In the genomic region with DNA sequence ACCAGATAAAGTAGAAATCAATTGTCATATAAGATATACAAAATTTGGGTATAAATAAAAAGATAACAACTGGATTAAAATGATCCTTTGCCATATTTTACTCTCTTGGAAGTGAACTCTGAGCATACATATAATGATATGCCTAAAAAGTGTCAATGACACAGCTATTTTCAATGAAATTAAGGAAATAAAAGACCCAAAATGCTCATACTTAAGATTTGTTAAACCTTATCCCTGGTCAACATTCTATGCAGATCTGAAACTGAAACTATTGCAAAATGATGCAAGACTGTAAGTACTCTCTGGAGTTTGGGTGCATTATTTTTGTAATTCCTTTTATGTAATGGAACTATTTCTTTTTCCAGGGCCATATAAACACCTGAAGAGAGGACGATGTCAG, we compare ENCODE assay signal across 8 cellular contexts.
DNase-seq lines count a peak whose midpoint lies in the region; ATAC-seq, FAIRE-seq and TF ChIP-seq lines count a peak whose summit lies in the region.

No MANE protein-coding gene starts in this region.

- H3K27ac Mint-ChIP-seq in chondrocyte (ENCODE audit: unreplicated experiment), result peak overlapping the region; percentile 81

- H3K9me3 Mint-ChIP-seq in chondrocyte (ENCODE audit: low read depth), result no peaks in the 10 kb centered on the region

- no peaks in the 10 kb centered on the region for H3K36me3 ChIP-seq in gastrocnemius medialis
- H3K36me3 ChIP-seq in kidney (ENCODE audit: control insufficient read depth in 1 of 2, insufficient read depth in 2 of 2, low read length in 2 of 2), result no peaks in the 10 kb centered on the region

- no peaks in the 10 kb centered on the region for H3K27me3 Mint-ChIP-seq in chondrocyte (ENCODE audit: low read depth)

- no peak overlapping the region for H3K9ac ChIP-seq in kidney (ENCODE audit: low read length in 2 of 2)

- H3K4me3 Mint-ChIP-seq in chondrocyte (ENCODE audit: unreplicated experiment), result peak overlapping the region; percentile 26

- H3K9me3 ChIP-seq in gastrocnemius medialis (no peaks in the 10 kb centered on the region), kidney (ENCODE audit: control insufficient read depth in 1 of 2, low read length in 2 of 2) (no peaks in the 10 kb centered on the region)

- H3K4me1 ChIP-seq in gastrocnemius medialis, result peaks cover 0 to 16% of the 10 kb centered on the region in 2 donors
- peaks cover 0 to 2% of the 10 kb centered on the region in 2 donors for H3K4me1 ChIP-seq in kidney (ENCODE audit: control insufficient read depth in 1 of 2, insufficient read depth in 1 of 2, low read depth in 1 of 2, low read length in 2 of 2)

- H3K27ac ChIP-seq in gastrocnemius medialis (peak overlapping the region in 1 of 4 donors; percentile 64), kidney (ENCODE audit: low read depth in 2 of 2, low read length in 2 of 2) (no peak overlapping the region)

- H3K4me1 Mint-ChIP-seq in chondrocyte (ENCODE audit: low read depth), result peaks cover 25% of the 10 kb centered on the region

- TF ChIP-seq POLR2A in gastrocnemius medialis (IDR thresholded peaks at IDR 0.05), result no peak

- intact Hi-C loops in gastrocnemius medialis (cut with DNase I; ENCODE audit: low total_unique reads) (no loop called here), kidney (cut with DNase I) (no loop called here)

- peak; percentile 79 for DNase-seq in MV-4-11 (lab: John Stamatoyannopoulos, UW)
- no peak for DNase-seq in chondrocyte (ENCODE audit: low spot score)
- DNase-seq in gastrocnemius medialis, result no peak
- DNase-seq in SHP77 treated with DMSO at 0.1 percent for 48 hours (lab: John Stamatoyannopoulos, UW), result no peak
- no peak for DNase-seq in T-helper 9 cell
- DNase-seq in kidney, result no peak

- H3K36me3 Mint-ChIP-seq in chondrocyte (ENCODE audit: low read depth), result no peaks in the 10 kb centered on the region

- ATAC-seq in GM18517 (IDR thresholded peaks at IDR 0.05; ENCODE audit: unreplicated experiment) (peak; percentile 18), gastrocnemius medialis (peak; percentile 24 to 47), GM18511 (IDR thresholded peaks at IDR 0.05; ENCODE audit: unreplicated experiment) (no peak)

- FAIRE-seq in kidney (lab: Jason Lieb, UNC), result no peak

- no peaks in the 10 kb centered on the region for H3K27me3 ChIP-seq in gastrocnemius medialis

- H3K4me3 ChIP-seq in gastrocnemius medialis, result no peak overlapping the region
- H3K4me3 ChIP-seq in kidney (ENCODE audit: low read length in 2 of 2), result no peak overlapping the region

- TF ChIP-seq CTCF in chondrocyte (IDR thresholded peaks at IDR 0.05) (no peak), gastrocnemius medialis (IDR thresholded peaks at IDR 0.05 in 4 of 5, conservative IDR thresholded peaks at IDR 0.05 in 1 of 5) (no peak), kidney (IDR thresholded peaks at IDR 0.05; ENCODE audit: borderline replicate concordance, extremely low read depth, insufficient read depth) (no peak)

- in situ Hi-C loops in gastrocnemius medialis (cut with MboI; ENCODE audit: low sequenced_read_pairs in 4 of 4), result no loop called here
